In the genomic region with DNA sequence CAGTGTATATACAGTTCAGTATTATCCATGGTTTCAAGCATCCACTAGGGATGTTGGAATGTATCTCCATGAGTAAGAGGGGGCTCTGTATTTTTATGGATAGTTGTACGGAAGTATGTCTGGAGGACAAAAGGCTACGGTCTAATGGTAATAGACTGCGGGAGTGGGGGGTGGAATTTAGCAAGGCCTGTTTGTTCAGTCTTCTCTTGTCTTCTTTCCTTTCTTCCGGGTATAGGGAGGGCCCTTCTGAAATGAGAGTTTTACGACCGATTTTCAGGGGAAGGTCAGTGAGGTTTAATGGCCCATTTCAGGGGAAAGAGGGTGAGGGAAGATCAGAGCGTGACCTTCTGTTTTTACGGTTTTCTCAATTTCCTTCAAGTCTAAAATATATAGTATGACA, we compare ENCODE assay signal across 16 cellular contexts.
DNase-seq lines count a peak whose midpoint lies in the region; ATAC-seq and TF ChIP-seq lines count a peak whose summit lies in the region.
"Had no signal": no experiment of that assay in that cellular context is flagged by ENCODE, and none has a peak within 500 bp of the region (broad histone marks: within the 10 kb centered on the region; RNA-seq: fewer than 3 reads in every experiment).

No MANE protein-coding gene starts in this region.

- TF ChIP-seq CTCF in osteoblast (IDR thresholded peaks at IDR 0.05; ENCODE audit: extremely low read depth, low read depth, low read length) = no peak

- no peaks in the 10 kb centered on the region for H3K27me3 ChIP-seq in HAP-1 (ENCODE audit: low read depth)
- H3K27me3 ChIP-seq in ectodermal cell (ENCODE audit: control insufficient read depth, insufficient read depth, low read length, poor library complexity, severe bottlenecking) = no peaks in the 10 kb centered on the region
- H3K27me3 ChIP-seq in osteoblast (ENCODE audit: insufficient read depth, low read length) = no peaks in the 10 kb centered on the region
- H3K27me3 ChIP-seq: BLaER1 treated with 17β-estradiol and CSF1 and Interleukin-3, amounts not matched to agents 10 nM and 100 nM had no signal

- H3K4me2 ChIP-seq in osteoblast (ENCODE audit: insufficient read depth, low read length) = no peak overlapping the region
- H3K4me2 ChIP-seq: A549; BLaER1 treated with 17β-estradiol and CSF1 and Interleukin-3, amounts not matched to agents 10 nM and 100 nM; PC-9 had no signal

- H3K27ac ChIP-seq in ectodermal cell (ENCODE audit: insufficient read depth, low read depth, low read length, poor library complexity, severe bottlenecking) = peak overlapping the region; percentile 69
- H3K27ac ChIP-seq in osteoblast (ENCODE audit: low read depth, low read length) = no peak overlapping the region
- H3K27ac ChIP-seq: A549; BLaER1 treated with 17β-estradiol and CSF1 and Interleukin-3, amounts not matched to agents 10 nM and 100 nM; PC-9 had no signal

- H3K4me3 ChIP-seq in HAP-1 = no peak overlapping the region
- no peak overlapping the region for H3K4me3 ChIP-seq in ectodermal cell (ENCODE audit: insufficient read depth, low read depth, low read length)
- no peak overlapping the region for H3K4me3 ChIP-seq in osteoblast (ENCODE audit: insufficient read depth, low read length)
- H3K4me3 ChIP-seq: A549; BLaER1 treated with 17β-estradiol and CSF1 and Interleukin-3, amounts not matched to agents 10 nM and 100 nM; K562; PC-9 had no signal

- DNase-seq in HAP-1 (ENCODE audit: low spot score in 2 of 2) (peak; percentile 61 to 76), kidney glomerular epithelial cell (lab: John Stamatoyannopoulos, UW) (peak; percentile 12), osteoblast (ENCODE audit: insufficient read length, low spot score, missing footprints) (no peak), Right ventricle myocardium superior (no peak), Right ventricle myocardium inferior (ENCODE audit: missing footprints) (no peak)
- DNase-seq: GF-D8, NCI-H1417 treated with DMSO at 0.1 percent for 48 hours, NCI-H2029 treated with DMSO at 0.1 percent for 48 hours, NCI-H524, PC-9 had no signal

- in situ Hi-C loops in HAP-1 (cut with MboI; ENCODE audit: low sequenced_read_pairs) = no loop called here

- intact Hi-C loops in Right ventricle myocardium superior (cut with DNase I) (no loop called here), Right ventricle myocardium inferior (cut with DNase I) (no loop called here)

- H3K36me3 ChIP-seq in HAP-1 (replicated peaks) (no peaks in the 10 kb centered on the region), ectodermal cell (ENCODE audit: control insufficient read depth, insufficient read depth, low read length) (no peaks in the 10 kb centered on the region), osteoblast (ENCODE audit: insufficient read depth, low read length) (no peaks in the 10 kb centered on the region)
- H3K36me3 ChIP-seq: BLaER1 treated with 17β-estradiol and CSF1 and Interleukin-3, amounts not matched to agents 10 nM and 100 nM had no signal

- peak overlapping the region; percentile 25 for H2AFZ ChIP-seq in osteoblast (ENCODE audit: low read length)
- H2AFZ ChIP-seq: PC-9 had no signal

- H4K20me1 ChIP-seq in osteoblast (ENCODE audit: insufficient read depth, low read length) = no peaks in the 10 kb centered on the region
- H4K20me1 ChIP-seq: BLaER1 treated with 17β-estradiol and CSF1 and Interleukin-3, amounts not matched to agents 10 nM and 100 nM had no signal

- ATAC-seq in Right ventricle myocardium superior (ENCODE audit: poor library complexity) (no peak), HG02623 (IDR thresholded peaks at IDR 0.05; ENCODE audit: unreplicated experiment) (no peak), GM18519 (IDR thresholded peaks at IDR 0.05; ENCODE audit: low FRiP score, unreplicated experiment) (no peak), Right ventricle myocardium inferior (no peak)
- ATAC-seq: A549, K562 had no signal

- H3K9me3 ChIP-seq in HAP-1 (no peaks in the 10 kb centered on the region), ectodermal cell (ENCODE audit: control insufficient read depth, low read length) (no peaks in the 10 kb centered on the region), osteoblast (ENCODE audit: low read depth, low read length) (no peaks in the 10 kb centered on the region)
- H3K9me3 ChIP-seq: A549; BLaER1 treated with 17β-estradiol and CSF1 and Interleukin-3, amounts not matched to agents 10 nM and 100 nM had no signal

- H3K4me1 ChIP-seq in HAP-1 (peaks cover 25% of the 10 kb centered on the region), ectodermal cell (ENCODE audit: control insufficient read depth, insufficient read depth, low read length) (peaks cover 35% of the 10 kb centered on the region), osteoblast (ENCODE audit: insufficient read depth, low read length) (no peaks in the 10 kb centered on the region)
- H3K4me1 ChIP-seq: A549 had no signal

- WGBS in ectodermal cell, 2 experiments = 71 to 79% methylated on average over 8 of the region's 8 CpGs

- no peaks in the 10 kb centered on the region for H3K79me2 ChIP-seq in osteoblast (ENCODE audit: insufficient read depth, low read length)

Comparison
In these comparisons a context has a peak if more than half of its experiments do, and no peak if none do; other contexts are left out.
1. DNase-seq: peak in HAP-1 (2 of 2) and kidney glomerular epithelial cell (single experiment); none in osteoblast (single experiment), Right ventricle myocardium superior (single experiment) and Right ventricle myocardium inferior (single experiment).